12 cellular contexts compared by ENCODE assay signal in genomic region chr12:16473610-16474326, GRCh38.
DNase-seq lines count a peak whose midpoint lies in the region; ATAC-seq, FAIRE-seq and TF ChIP-seq lines count a peak whose summit lies in the region.
"Had no signal": no experiment of that assay in that cellular context is flagged by ENCODE, and none has a peak within 500 bp of the region (broad histone marks: within the 10 kb centered on the region; RNA-seq: fewer than 3 reads in every experiment).

No MANE protein-coding gene starts in this region.

- no peak overlapping the region for H3K4me3 ChIP-seq in lower lobe of right lung
- H3K4me3 ChIP-seq: suprapubic skin had no signal

- peak; percentile 78 to 86 for ATAC-seq in lower lobe of right lung

- intact Hi-C loops in lower lobe of right lung (cut with DNase I), result no loop called here

- no peak for TF ChIP-seq CTCF in lower lobe of right lung (IDR thresholded peaks at IDR 0.05)

- H3K36me3 ChIP-seq in lower lobe of right lung, result no peaks in the 10 kb centered on the region
- H3K36me3 ChIP-seq: suprapubic skin had no signal

- no peaks in the 10 kb centered on the region for H3K27me3 ChIP-seq in lower lobe of right lung (ENCODE audit: low read depth)
- H3K27me3 ChIP-seq: suprapubic skin had no signal

- DNase-seq in DMS79 (lab: John Stamatoyannopoulos, UW) (peak; percentile 77), NCI-H2029 treated with DMSO at 0.1 percent for 48 hours (lab: John Stamatoyannopoulos, UW) (peak; percentile 13), epithelial cell of prostate (ENCODE audit: low read depth, low spot score) (peak; percentile 18), lower lobe of right lung (no peak), NCI-H1436 (lab: John Stamatoyannopoulos, UW) (no peak), GM19239 (ENCODE audit: insufficient read length, low spot score) (no peak), GM19240 (ENCODE audit: insufficient read length, low spot score) (no peak), T-helper 9 cell (no peak)
- DNase-seq: activated naive CD4-positive, alpha-beta T cell treated with Interleukin-2 at 50 U/mL for 16 hours; DND-41; GOT3 had no signal

- H3K4me1 ChIP-seq in lower lobe of right lung, result peaks cover 5% of the 10 kb centered on the region
- H3K4me1 ChIP-seq: suprapubic skin had no signal

- H3K27ac ChIP-seq in epithelial cell of prostate (peak overlapping the region; percentile 65), lower lobe of right lung (peak overlapping the region; percentile 47)
- H3K27ac ChIP-seq: suprapubic skin had no signal

- FAIRE-seq in GM19239 (lab: Jason Lieb, UNC), result no peak

- H3K9me3 ChIP-seq in lower lobe of right lung, result no peaks in the 10 kb centered on the region
- H3K9me3 ChIP-seq: suprapubic skin had no signal

Comparison
In these comparisons a context has a peak if more than half of its experiments do, and no peak if none do; other contexts are left out.
1. DNase-seq: peak in DMS79 (single experiment), NCI-H2029 treated with DMSO at 0.1 percent for 48 hours (single experiment) and epithelial cell of prostate (single experiment); none in lower lobe of right lung (single experiment), NCI-H1436 (single experiment), GM19239 (single experiment), GM19240 (single experiment) and T-helper 9 cell (single experiment).